ENCODE assay signal across 19 cellular contexts in the genomic region with DNA sequence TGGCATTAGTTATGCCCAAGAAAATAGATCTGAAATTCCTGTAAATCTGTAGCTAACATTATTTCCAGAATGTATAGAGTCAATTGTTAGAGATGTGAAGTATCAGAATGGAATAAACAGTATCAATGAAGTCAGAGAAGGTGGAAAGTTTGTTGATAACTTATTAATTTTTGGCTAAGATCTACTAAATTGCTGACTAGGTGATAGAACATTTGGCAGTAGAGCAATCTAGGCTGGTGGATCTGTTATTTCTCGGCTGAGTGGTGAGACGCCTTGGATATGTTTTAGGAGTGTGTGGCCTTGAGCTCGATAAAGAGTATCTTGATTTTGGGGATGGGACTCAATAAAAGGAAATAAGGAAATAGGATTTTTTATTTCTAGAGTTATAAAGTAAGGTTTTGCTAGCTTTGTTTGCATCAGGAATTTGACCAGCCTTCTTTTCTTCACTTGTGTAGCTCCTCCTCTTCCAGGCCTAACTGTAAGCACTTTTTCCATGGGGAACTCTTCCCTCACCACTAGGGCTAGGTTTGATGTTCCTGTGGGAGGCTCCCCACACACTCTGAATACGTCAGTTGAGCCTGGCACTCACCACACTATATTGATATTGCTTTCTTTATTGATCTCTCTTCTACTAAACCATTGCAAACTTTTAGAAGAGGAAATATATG.
"Had no signal": no experiment of that assay in that cellular context is flagged by ENCODE, and none has a peak within 500 bp of the region (broad histone marks: within the 10 kb centered on the region; RNA-seq: fewer than 3 reads in every experiment).

No MANE protein-coding gene starts in this region.

- H3K36me3 Mint-ChIP-seq: naive B cell had no signal

- H3K9me3 ChIP-seq: esophagus muscularis mucosa, pancreas, sigmoid colon, suprapubic skin, upper lobe of right lung had no signal

- ATAC-seq: left cardiac atrium, pancreas, upper lobe of right lung had no signal

- H3K27ac ChIP-seq: coronary artery, esophagus muscularis mucosa, pancreas, sigmoid colon, spleen, suprapubic skin, upper lobe of right lung had no signal

- H3K4me1 ChIP-seq: pancreas, spleen, suprapubic skin, upper lobe of right lung had no signal

- FAIRE-seq: pancreas had no signal

- H3K4me3 ChIP-seq: coronary artery, esophagus muscularis mucosa, lung, pancreas, sigmoid colon, spleen, suprapubic skin, upper lobe of right lung had no signal

- H3K36me3 ChIP-seq: esophagus muscularis mucosa, pancreas, sigmoid colon, spleen, suprapubic skin, upper lobe of right lung had no signal

- H3K9me3 Mint-ChIP-seq: activated naive CD4-positive, alpha-beta T cell treated with anti-CD3 and anti-CD28 coated beads for 36 hours; activated T-helper 2 cell treated with anti-CD3 and anti-CD28 coated beads, Interferon-gamma antibody, Interleukin-2, Interleukin-4, amounts not matched to agents 10 μg/mL and 5 μg/mL and 100 μg/mL, durations not matched to agents 14 hours and 24 hours and 36 hours; stimulated activated naive CD8-positive, alpha-beta T cell treated with anti-CD3 and anti-CD28 coated beads, Interleukin-15, Interleukin-2, amounts not matched to agents 100 ng/mL and 50 ng/mL, for 24 hours; T-helper 2 cell treated with Interferon-gamma antibody and Interleukin-4, amounts not matched to agents 5 μg/mL and 100 μg/mL, for 36 hours had no signal

- H3K4me3 Mint-ChIP-seq: activated naive CD4-positive, alpha-beta T cell treated with anti-CD3 and anti-CD28 coated beads for 36 hours; naive B cell; stimulated activated naive CD8-positive, alpha-beta T cell treated with anti-CD3 and anti-CD28 coated beads, Interleukin-15, Interleukin-2, amounts not matched to agents 100 ng/mL and 50 ng/mL, for 24 hours; T-helper 2 cell treated with Interferon-gamma antibody and Interleukin-4, amounts not matched to agents 5 μg/mL and 100 μg/mL, for 36 hours had no signal

- DNase-seq: activated CD4-positive, alpha-beta T cell treated with anti-CD3 and anti-CD28 coated beads, Interleukin-2, amount 50 U/mL, for 4 hours; activated CD4-positive, CD25-positive, alpha-beta regulatory T cell treated with anti-CD3 and anti-CD28 coated beads, Interleukin-2, amount 50 U/mL, for 72 hours; activated naive CD4-positive, alpha-beta T cell treated with anti-CD3 and anti-CD28 coated beads for 36 hours; activated T-cell treated with anti-CD3 and anti-CD28 coated beads, Interleukin-2, amount 50 U/mL, for 1 hour; central memory CD4-positive, alpha-beta T cell; foreskin fibroblast; left cardiac atrium; naive B cell; pancreas; sigmoid colon; spleen; upper lobe of right lung had no signal

- H3K27me3 ChIP-seq: esophagus muscularis mucosa, pancreas, sigmoid colon, spleen, suprapubic skin, upper lobe of right lung had no signal

- H3K4me1 Mint-ChIP-seq: naive B cell had no signal

- H3K27ac Mint-ChIP-seq: activated naive CD4-positive, alpha-beta T cell treated with anti-CD3 and anti-CD28 coated beads for 36 hours; activated T-helper 2 cell treated with anti-CD3 and anti-CD28 coated beads, Interferon-gamma antibody, Interleukin-2, Interleukin-4, amounts not matched to agents 10 μg/mL and 5 μg/mL and 100 μg/mL, durations not matched to agents 14 hours and 24 hours and 36 hours; naive B cell; stimulated activated naive CD8-positive, alpha-beta T cell treated with anti-CD3 and anti-CD28 coated beads, Interleukin-15, Interleukin-2, amounts not matched to agents 100 ng/mL and 50 ng/mL, for 24 hours; T-helper 2 cell treated with Interferon-gamma antibody and Interleukin-4, amounts not matched to agents 5 μg/mL and 100 μg/mL, for 36 hours had no signal
